1 cellular context compared by ENCODE assay signal in genomic region chr9:63337899-63338604, GRCh38.
TF ChIP-seq lines count a peak whose summit lies in the region.
"Not testable (repeated sequence)": the region's sequence is repeated elsewhere in the genome, so short reads cannot be mapped to it uniquely, and the experiment has no call there.

No MANE protein-coding gene starts in this region.

TF ChIP-seq in HepG2, 621 proteins besides CTCF, POLR2A, EP300 and RAD21 (continued from another document and continues in another):
- peak; percentile 22; the same call in 1 of the 2 replicates for TF ChIP-seq ZBTB26 (CRISPR knock-in tag; IDR thresholded peaks at IDR 0.05; ENCODE audit: borderline replicate concordance)
- TF ChIP-seq SIX1 (CRISPR knock-in tag; IDR thresholded peaks at IDR 0.05; ENCODE audit: borderline replicate concordance), result peak; percentile 65; the same call in 1 of the 2 replicates
- TF ChIP-seq ATF3 (CRISPR knock-in tag; IDR thresholded peaks at IDR 0.05), result peak; percentile 65; the same call in 1 of the 2 replicates
- peak; percentile 51; the same call in 1 of the 2 replicates for TF ChIP-seq THRA (CRISPR knock-in tag; IDR thresholded peaks at IDR 0.05; ENCODE audit: borderline replicate concordance)
- TF ChIP-seq FOXO1 (CRISPR knock-in tag; IDR thresholded peaks at IDR 0.05), result peak; percentile 74; the same call in 1 of the 2 replicates
- peak; percentile 93 for TF ChIP-seq TFE3 (CRISPR knock-in tag; IDR thresholded peaks at IDR 0.05)
- 0 out of 2 replicates have a peak, but pooled peaks have one; percentile 29 for TF ChIP-seq FOXP4 (CRISPR knock-in tag; IDR thresholded peaks at IDR 0.05)
- TF ChIP-seq FOXA3 (CRISPR knock-in tag; IDR thresholded peaks at IDR 0.05), result peak; percentile 51
- peak; percentile 78; the same call in 1 of the 2 replicates for TF ChIP-seq SOX5 (CRISPR knock-in tag; IDR thresholded peaks at IDR 0.05; ENCODE audit: borderline replicate concordance)
- peak; percentile 38; the same call in 1 of the 2 replicates for TF ChIP-seq NR2C2 (CRISPR knock-in tag; IDR thresholded peaks at IDR 0.05; ENCODE audit: borderline replicate concordance)
- TF ChIP-seq HNF4A (CRISPR knock-in tag; IDR thresholded peaks at IDR 0.05), result peak; percentile 76
- TF ChIP-seq ZNF3 (CRISPR knock-in tag; IDR thresholded peaks at IDR 0.05), result 0 out of 2 replicates have a peak, but pooled peaks have one; percentile 47
- TF ChIP-seq GATAD2A (CRISPR knock-in tag; IDR thresholded peaks at IDR 0.05), result peak; percentile 84
- TF ChIP-seq ATF2 (CRISPR knock-in tag; IDR thresholded peaks at IDR 0.05), result peak; percentile 87
- peak; percentile 58; the same call in 1 of the 2 replicates for TF ChIP-seq HOMEZ (CRISPR knock-in tag; IDR thresholded peaks at IDR 0.05; ENCODE audit: low read depth)
- TF ChIP-seq KAT8 (CRISPR knock-in tag; IDR thresholded peaks at IDR 0.05), result peak; percentile 35; the same call in 1 of the 2 replicates
- 0 out of 2 replicates have a peak, but pooled peaks have one; percentile 34 for TF ChIP-seq IRF2 (CRISPR knock-in tag; IDR thresholded peaks at IDR 0.05)
- TF ChIP-seq BCL6 (CRISPR knock-in tag; IDR thresholded peaks at IDR 0.05), result peak; percentile 56; the same call in 1 of the 2 replicates
- peak; percentile 69 for TF ChIP-seq ZGPAT (CRISPR knock-in tag; IDR thresholded peaks at IDR 0.05)
- 0 out of 2 replicates have a peak, but pooled peaks have one; percentile 24 for TF ChIP-seq GATAD1 (CRISPR knock-in tag; IDR thresholded peaks at IDR 0.05)
- TF ChIP-seq POGZ (CRISPR knock-in tag; IDR thresholded peaks at IDR 0.05), result 0 out of 2 replicates have a peak, but pooled peaks have one; percentile 38
- TF ChIP-seq NR2F6 (IDR thresholded peaks at IDR 0.05), result peak; percentile 53; the same call in 1 of the 2 replicates
- TF ChIP-seq NR2F6 (CRISPR knock-in tag; IDR thresholded peaks at IDR 0.05), result peak; percentile 76
- peak; percentile 67 for TF ChIP-seq JUND (CRISPR knock-in tag; IDR thresholded peaks at IDR 0.05)
- TF ChIP-seq SOX6 (IDR thresholded peaks at IDR 0.05); CREM (CRISPR knock-in tag; IDR thresholded peaks at IDR 0.05); GABPA (IDR thresholded peaks at IDR 0.05; ENCODE audit: low read depth, low read length); FOXP1 (IDR thresholded peaks at IDR 0.05): not testable (repeated sequence)
- peak; percentile 55; the same call in 1 of the 2 replicates for TF ChIP-seq SOX6 (CRISPR knock-in tag; IDR thresholded peaks at IDR 0.05)
- 0 out of 2 replicates have a peak, but pooled peaks have one; percentile 31 for TF ChIP-seq ESRRA (CRISPR knock-in tag; IDR thresholded peaks at IDR 0.05; ENCODE audit: low read depth)
- 0 out of 4 replicates have a peak, but pooled peaks of 1 of the 2 experiments have one; percentile 38 for TF ChIP-seq KLF16 (CRISPR knock-in tag; IDR thresholded peaks at IDR 0.05)
- TF ChIP-seq SIX4 (CRISPR knock-in tag; IDR thresholded peaks at IDR 0.05), result peak; percentile 82
- peak; percentile 85 for TF ChIP-seq JUN (CRISPR knock-in tag; IDR thresholded peaks at IDR 0.05)
- 0 out of 2 replicates have a peak, but pooled peaks have one; percentile 19 for TF ChIP-seq CREM (IDR thresholded peaks at IDR 0.05)
- 0 out of 2 replicates have a peak, but pooled peaks have one; percentile 50 for TF ChIP-seq MIER3 (CRISPR knock-in tag; IDR thresholded peaks at IDR 0.05; ENCODE audit: borderline replicate concordance)
- peak; percentile 84 for TF ChIP-seq PPARG (CRISPR knock-in tag; conservative IDR thresholded peaks at IDR 0.05)
- peak; percentile 86 for TF ChIP-seq RARA (CRISPR knock-in tag; IDR thresholded peaks at IDR 0.05)
- peak; percentile 60; the same call in 1 of the 2 replicates for TF ChIP-seq SAP130 (CRISPR knock-in tag; IDR thresholded peaks at IDR 0.05; ENCODE audit: low read depth)
- TF ChIP-seq GABPA (CRISPR knock-in tag; IDR thresholded peaks at IDR 0.05; ENCODE audit: low read depth), result peak; percentile 34; the same call in 1 of the 2 replicates
- 0 out of 2 replicates have a peak, but pooled peaks have one; percentile 32 for TF ChIP-seq FOXP1 (CRISPR knock-in tag; IDR thresholded peaks at IDR 0.05)
- TF ChIP-seq CBX5 (CRISPR knock-in tag; IDR thresholded peaks at IDR 0.05; ENCODE audit: borderline replicate concordance), result 0 out of 2 replicates have a peak, but pooled peaks have one; percentile 31
- peak; percentile 56; the same call in 1 of the 2 replicates for TF ChIP-seq HMG20A (CRISPR knock-in tag; IDR thresholded peaks at IDR 0.05; ENCODE audit: borderline replicate concordance)
- peak; percentile 30; the same call in 1 of the 2 replicates for TF ChIP-seq ELF1 (CRISPR knock-in tag; IDR thresholded peaks at IDR 0.05)
- TF ChIP-seq ZNF12 (CRISPR knock-in tag; IDR thresholded peaks at IDR 0.05), result peak; percentile 9; the same call in 1 of the 2 replicates
- 0 out of 2 replicates have a peak, but pooled peaks have one; percentile 32 for TF ChIP-seq SMAD3 (CRISPR knock-in tag; IDR thresholded peaks at IDR 0.05)
- peak; percentile 72 for TF ChIP-seq PAXIP1 (CRISPR knock-in tag; conservative IDR thresholded peaks at IDR 0.05)
